In genomic region chr12:7130791-7131501, GRCh38 we compare ENCODE assay signal across 8 cellular contexts. TPM values are rescaled to one million over a fixed set of nuclear protein-coding genes. Genes with fewer than 3 reads are reported as not detected.
A peak's percentile ranks its signal among the peaks of the same experiment; 100 is the strongest.
DNase-seq lines count a peak whose midpoint lies in the region; ATAC-seq, FAIRE-seq and TF ChIP-seq lines count a peak whose summit lies in the region.

No MANE protein-coding gene starts in this region.

- peak overlapping the region; percentile 67; the same call in 1 of the 2 replicates for H3K9ac ChIP-seq in OCI-LY1 (ENCODE audit: low read length)

- peak overlapping the region; percentile 95 for H3K4me2 ChIP-seq in OCI-LY1 (ENCODE audit: low read length)

- peaks cover 22% of the 10 kb centered on the region for H3K4me1 ChIP-seq in OCI-LY1 (ENCODE audit: insufficient read depth, low read length, severe bottlenecking)
- H3K4me1 ChIP-seq in foreskin keratinocyte, result no peaks in the 10 kb centered on the region
- peaks cover 24% of the 10 kb centered on the region for H3K4me1 ChIP-seq in neuron (ENCODE audit: insufficient read depth, low read length)
- no peaks in the 10 kb centered on the region for H3K4me1 ChIP-seq in urinary bladder (ENCODE audit: insufficient read depth)

- CTCF ChIA-PET in HEK293T (lab: Yijun Ruan, JAX), result interaction anchor here (1.1 to 1.4 kb wide), 3 partner anchors 9 to 132 kb away, joined by 3 to 4 read pairs (median 3); no protein-coding TSS in a partner anchor

- no peaks in the 10 kb centered on the region for H3F3A ChIP-seq in OCI-LY1 (ENCODE audit: insufficient read depth, low read length)

- H3K27ac ChIP-seq in OCI-LY1 (ENCODE audit: low read depth, low read length, poor library complexity, severe bottlenecking) (no peak overlapping the region), foreskin keratinocyte (no peak overlapping the region), urinary bladder (ENCODE audit: low read depth) (no peak overlapping the region)

- peak overlapping the region; percentile 79 for H3K4me3 ChIP-seq in OCI-LY1 (ENCODE audit: low read depth, low read length, poor library complexity, severe bottlenecking)
- peak overlapping the region; percentile 84 for H3K4me3 ChIP-seq in neuron (ENCODE audit: low read length)
- peak overlapping the region; percentile 48 for H3K4me3 ChIP-seq in urinary bladder (ENCODE audit: low read depth, low read length)

- H3K79me2 ChIP-seq in OCI-LY1 (ENCODE audit: insufficient read depth, low read length), result no peaks in the 10 kb centered on the region

- H2AFZ ChIP-seq in OCI-LY1 (ENCODE audit: low read length), result no peak overlapping the region
- H2AFZ ChIP-seq in neuron (ENCODE audit: low read depth, low read length), result peak overlapping the region; percentile 84

- DNase-seq in DMS153 treated with DMSO at 0.1 percent for 48 hours (lab: John Stamatoyannopoulos, UW; ENCODE audit: unreplicated experiment) (peak; percentile 12), HEK293T (ENCODE audit: extremely low spot score) (peak; percentile 49), foreskin keratinocyte (peak in 1 of 2 donors; percentile 26), RCC 7860 (ENCODE audit: low spot score) (no peak)
- DNase-seq in activated naive CD4-positive, alpha-beta T cell treated with Interleukin-2 at 50 U/mL for 16 hours, result peak; percentile 60

- H3K9me3 ChIP-seq in OCI-LY1 (ENCODE audit: low read length), result no peaks in the 10 kb centered on the region
- no peaks in the 10 kb centered on the region for H3K9me3 ChIP-seq in neuron (ENCODE audit: low read length)

- H3K27me3 ChIP-seq in OCI-LY1 (ENCODE audit: insufficient read depth, low read length) (no peaks in the 10 kb centered on the region), foreskin keratinocyte (no peaks in the 10 kb centered on the region), neuron (ENCODE audit: insufficient read depth, low read length) (no peaks in the 10 kb centered on the region)

- no peak for FAIRE-seq in RCC 7860 (lab: Jason Lieb, UNC)

- H3K36me3 ChIP-seq in OCI-LY1 (ENCODE audit: insufficient read depth, low read length) (no peaks in the 10 kb centered on the region), neuron (ENCODE audit: insufficient read depth, low read length) (peaks cover 27% of the 10 kb centered on the region), urinary bladder (ENCODE audit: insufficient read depth) (no peaks in the 10 kb centered on the region)

- ATAC-seq in foreskin keratinocyte, result peak; percentile 53

- TF ChIP-seq CTCF in OCI-LY1 (IDR thresholded peaks at IDR 0.05; ENCODE audit: low read length) (no peak), foreskin keratinocyte (conservative IDR thresholded peaks at IDR 0.05) (peak; percentile 3)

- H4K20me1 ChIP-seq in OCI-LY1 (ENCODE audit: insufficient read depth, low read length), result no peaks in the 10 kb centered on the region

- H3K9me2 ChIP-seq in OCI-LY1 (ENCODE audit: low read depth, low read length), result no peaks in the 10 kb centered on the region

- POLR2A ChIA-PET in HEK293T (lab: Yijun Ruan, JAX), result interaction anchor here (1.1 to 1.8 kb wide), 4 partner anchors 10 to 258 kb away, joined by 3 to 10 read pairs (median 4); partner anchors contain the start of genes C12orf57 and RNU7-1

- 3% methylated on average over 26 of the region's 26 CpGs for WGBS in urinary bladder

TF ChIP-seq in HEK293T, 16 proteins besides CTCF, POLR2A, EP300 and RAD21:
- TF ChIP-seq FOXK2 (IDR thresholded peaks at IDR 0.05), result no peak

RNA-seq across cellular contexts. Expression of gene CLSTN3, which starts 0.8 kb away (rescaled TPM):
- total RNA-seq in foreskin keratinocyte (5.7 and 6.7 TPM in 2 replicates), urinary bladder (16.7 TPM)
- polyA plus RNA-seq in foreskin keratinocyte (6.1 and 6.7 TPM in 2 replicates), urinary bladder (20.9 TPM)

RNA-seq across cellular contexts. Expression of gene RBP5, which starts 2.3 kb away (rescaled TPM):
- total RNA-seq in foreskin keratinocyte (not detected in 2 replicates), urinary bladder (2.6 TPM)
- polyA plus RNA-seq in foreskin keratinocyte (not detected in 2 replicates), urinary bladder (5.9 TPM)

RNA-seq across cellular contexts. Expression of gene C1RL, which starts 21.9 kb away (rescaled TPM):
- total RNA-seq in foreskin keratinocyte (11.3 and 13.4 TPM in 2 replicates), urinary bladder (20.6 TPM)
- polyA plus RNA-seq in foreskin keratinocyte (5.7 and 5.9 TPM in 2 replicates), urinary bladder (92.2 TPM)

RNA-seq across cellular contexts. Expression of gene C1R, which starts 38.7 kb away (rescaled TPM):
- 6.1 and 7.8 TPM in 2 replicates for total RNA-seq in foreskin keratinocyte
- polyA plus RNA-seq in foreskin keratinocyte, result 7.0 and 8.9 TPM in 2 replicates
- total RNA-seq in urinary bladder, result 174 TPM
- polyA plus RNA-seq in urinary bladder, result 1,192 TPM

RNA-seq across cellular contexts. Expression of gene PEX5, which starts 58.5 kb away (rescaled TPM):
- 20.1 and 23.3 TPM in 2 replicates for total RNA-seq in foreskin keratinocyte
- 10.6 and 12.6 TPM in 2 replicates for polyA plus RNA-seq in foreskin keratinocyte
- 27.7 TPM for total RNA-seq in urinary bladder
- polyA plus RNA-seq in urinary bladder, result 42.1 TPM
